In the genomic region with DNA sequence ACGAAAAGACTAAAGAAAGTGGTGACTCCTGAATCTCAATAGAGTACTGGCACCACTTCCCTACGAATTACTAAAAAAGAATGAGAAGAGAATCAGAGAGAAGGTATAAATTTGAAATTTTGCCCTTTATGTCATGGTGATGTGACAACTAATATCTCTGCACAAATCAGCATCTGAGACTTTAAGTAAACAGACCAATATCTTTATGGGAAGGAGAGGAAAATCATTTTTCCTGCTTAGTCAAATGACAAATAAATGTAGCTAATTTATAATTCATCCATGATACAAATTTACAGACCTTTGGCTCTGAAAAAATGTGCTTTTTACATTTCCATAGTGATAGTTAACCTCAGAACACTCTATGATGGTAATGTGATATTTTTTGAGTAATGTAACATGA, we compare ENCODE assay signal across 26 cellular contexts.
"Had no signal": no experiment of that assay in that cellular context is flagged by ENCODE, and none has a peak within 500 bp of the region (broad histone marks: within the 10 kb centered on the region; RNA-seq: fewer than 3 reads in every experiment).

No MANE protein-coding gene starts in this region.

- ATAC-seq: stimulated activated effector memory CD8-positive, alpha-beta T cell treated with anti-CD3 and anti-CD28 coated beads, Interleukin-12 subunit alpha, Interleukin-12 subunit beta, amount 100 ng/mL, for 72 hours; stimulated activated memory B cell treated with anti-CD40 and anti-IgM and Interleukin-4, amounts not matched to agents 10 μg/mL and 1 μg/mL and 100 μg/mL, for 72 hours; stimulated activated naive B cell treated with anti-CD40 and anti-IgM and Interleukin-4, amounts not matched to agents 10 μg/mL and 1 μg/mL and 100 μg/mL, for 72 hours; stimulated activated naive CD8-positive, alpha-beta T cell treated with anti-CD3 and anti-CD28 coated beads, Interleukin-15, amount 100 ng/mL, for 72 hours; stimulated activated naive CD8-positive, alpha-beta T cell treated with anti-CD3 and anti-CD28 coated beads, Interleukin-15, Interleukin-2, amounts not matched to agents 100 U/mL and 50 U/mL, for 24 hours; upper lobe of right lung had no signal

- H3K9me3 ChIP-seq: suprapubic skin, testis, thoracic aorta, thyroid gland, tibial artery, tibial nerve, transverse colon, upper lobe of left lung, upper lobe of right lung, uterus, vagina had no signal

- H3K4me1 ChIP-seq: stomach, suprapubic skin, testis, thyroid gland, tibial artery, tibial nerve, transverse colon, upper lobe of left lung, upper lobe of right lung, uterus, vagina had no signal

- H3K27me3 ChIP-seq: stomach, suprapubic skin, testis, thyroid gland, tibial artery, tibial nerve, transverse colon, upper lobe of left lung, upper lobe of right lung, uterus, vagina had no signal

- H3K36me3 ChIP-seq: stomach, suprapubic skin, thoracic aorta, thyroid gland, tibial artery, tibial nerve, transverse colon, upper lobe of left lung, upper lobe of right lung, uterus, vagina had no signal

- DNase-seq: stimulated activated CD4-positive, alpha-beta T cell treated with anti-CD3 and anti-CD28 coated beads, Interleukin-2, amount 100 ng/mL, for 48 hours; stimulated activated CD4-positive, alpha-beta T cell treated with anti-CD3 and anti-CD28 coated beads, Interleukin-4, amount 100 ng/mL, for 1 hour; stimulated activated CD4-positive, alpha-beta T cell treated with anti-CD3 and anti-CD28 coated beads, Interleukin-4, amount 100 ng/mL, for 24 hours; stimulated activated CD4-positive, alpha-beta T cell treated with anti-CD3 and anti-CD28 coated beads, Interleukin-4, amount 100 ng/mL, for 4 hours; stimulated activated CD8-positive, alpha-beta memory T cell treated with anti-CD3 and anti-CD28 coated beads, Interleukin-4, amount 100 ng/mL, for 48 hours; stimulated activated naive B cell treated with anti-CD40 and anti-IgM and Interleukin-4, amounts not matched to agents 10 μg/mL and 1 μg/mL and 100 μg/mL, for 72 hours; stimulated activated naive CD4-positive, alpha-beta T cell; stimulated activated naive CD4-positive, alpha-beta T cell treated with Interleukin-2 at 50 U/mL for 16 hours; stimulated activated naive CD8-positive, alpha-beta T cell treated with anti-CD3 and anti-CD28 coated beads, Interleukin-15, amount 100 ng/mL, for 72 hours; stimulated activated naive CD8-positive, alpha-beta T cell treated with anti-CD3 and anti-CD28 coated beads, Interleukin-15, Interleukin-2, amounts not matched to agents 100 U/mL and 50 U/mL, for 24 hours; stomach; substantia nigra; testis; thyroid gland; tibial artery; transverse colon; trophoblast cell; upper lobe of left lung; upper lobe of right lung; uterus had no signal

- H3K27ac ChIP-seq: stomach, suprapubic skin, testis, thoracic aorta, thyroid gland, tibial artery, tibial nerve, transverse colon, upper lobe of left lung, upper lobe of right lung, uterus, vagina had no signal

- H3K4me3 ChIP-seq: stomach, suprapubic skin, testis, thoracic aorta, thyroid gland, tibial artery, tibial nerve, transverse colon, upper lobe of left lung, upper lobe of right lung, uterus, vagina had no signal
